1 cellular context compared by ENCODE assay signal in genomic region chr4:111360906-111361305, GRCh38.
TF ChIP-seq lines count a peak whose summit lies in the region.

No MANE protein-coding gene starts in this region.

TF ChIP-seq in IMR-90, 13 proteins besides CTCF, POLR2A, EP300 and RAD21 (continued from another document):
- TF ChIP-seq RCOR1 (IDR thresholded peaks at IDR 0.05; ENCODE audit: insufficient replicate concordance, low read length) (no peak), FOS (IDR thresholded peaks at IDR 0.05; ENCODE audit: low read depth, low read length) (no peak), SMC3 (IDR thresholded peaks at IDR 0.05; ENCODE audit: low read depth, low read length) (no peak), ELK1 (IDR thresholded peaks at IDR 0.05; ENCODE audit: borderline replicate concordance, low read depth, low read length) (no peak), NFE2L2 (IDR thresholded peaks at IDR 0.05; ENCODE audit: low read depth, low read length) (no peak), MXI1 (IDR thresholded peaks at IDR 0.05; ENCODE audit: borderline replicate concordance, low read depth, low read length) (no peak), MAFK (IDR thresholded peaks at IDR 0.05; ENCODE audit: low read depth, low read length) (no peak), CEBPB (IDR thresholded peaks at IDR 0.05; ENCODE audit: low read depth, low read length) (no peak), MAZ (IDR thresholded peaks at IDR 0.05; ENCODE audit: borderline replicate concordance, low read depth, low read length) (no peak), RFX5 (IDR thresholded peaks at IDR 0.05; ENCODE audit: low read depth, low read length) (no peak)
